9 cellular contexts compared by ENCODE assay signal in the genomic region with DNA sequence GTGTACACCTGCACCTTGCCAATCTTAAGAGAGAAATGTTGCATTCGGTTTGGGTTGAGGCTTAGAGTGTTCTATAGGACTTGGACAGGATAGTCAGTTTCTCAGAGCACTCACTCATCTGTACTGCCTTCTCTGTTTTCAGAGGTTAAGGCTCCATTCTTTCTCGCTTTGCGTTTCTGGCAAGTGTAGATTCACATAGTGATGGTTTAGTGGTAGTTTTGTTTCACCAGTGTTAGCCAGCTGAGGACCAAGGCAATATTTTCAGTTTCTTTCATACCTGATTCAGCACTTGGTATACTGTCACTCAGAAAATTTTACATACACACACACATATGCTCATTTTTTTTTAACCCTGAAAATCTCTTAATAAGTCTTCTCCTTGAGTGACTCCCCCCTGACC. TPM values are rescaled to one million over a fixed set of nuclear protein-coding genes. Genes with fewer than 3 reads are reported as not detected.
A peak's percentile ranks its signal among the peaks of the same experiment; 100 is the strongest.
DNase-seq lines count a peak whose midpoint lies in the region; ATAC-seq, FAIRE-seq and TF ChIP-seq lines count a peak whose summit lies in the region.
"Had no signal": no experiment of that assay in that cellular context is flagged by ENCODE, and none has a peak within 500 bp of the region (broad histone marks: within the 10 kb centered on the region; RNA-seq: fewer than 3 reads in every experiment).

No MANE protein-coding gene starts in this region.

- no peak for TF ChIP-seq POLR2A in heart left ventricle (IDR thresholded peaks at IDR 0.05)

- peak overlapping the region in 9 of 12 donors; percentile 72 to 100 (median 96) for H3K4me3 ChIP-seq in heart left ventricle
- peak overlapping the region; percentile 89 for H3K4me3 ChIP-seq in astrocyte (ENCODE audit: insufficient read depth, low read depth, low read length)
- peak overlapping the region; percentile 100 for H3K4me3 ChIP-seq in lower lobe of right lung
- peak overlapping the region; percentile 100 for H3K4me3 ChIP-seq in upper lobe of right lung

- H3K79me2 ChIP-seq in astrocyte (ENCODE audit: insufficient read depth, low read length), result peaks cover 40% of the 10 kb centered on the region

- H2AFZ ChIP-seq in astrocyte (ENCODE audit: low read depth, low read length), result no peak overlapping the region

- no peaks in the 10 kb centered on the region for H3K9me3 Mint-ChIP-seq in astrocyte (ENCODE audit: unreplicated experiment)

- H3K4me1 Mint-ChIP-seq in astrocyte (ENCODE audit: low read depth, unreplicated experiment), result peaks cover 8% of the 10 kb centered on the region

- FAIRE-seq in astrocyte (lab: Jason Lieb, UNC), result no peak

- peak overlapping the region; percentile 98 for H3K9ac ChIP-seq in astrocyte (ENCODE audit: low read length)

- no peaks in the 10 kb centered on the region for H3K9me3 ChIP-seq in heart left ventricle
- H3K9me3 ChIP-seq in astrocyte (ENCODE audit: insufficient read depth, low read depth, low read length), result no peaks in the 10 kb centered on the region
- H3K9me3 ChIP-seq in lower lobe of right lung, result no peaks in the 10 kb centered on the region
- H3K9me3 ChIP-seq in upper lobe of right lung, result no peaks in the 10 kb centered on the region

- H3K27me3 Mint-ChIP-seq in astrocyte (ENCODE audit: low read depth, unreplicated experiment), result no peaks in the 10 kb centered on the region

- peak overlapping the region; percentile 94 for H3K4me2 ChIP-seq in astrocyte (ENCODE audit: low read length)

- no peak for ATAC-seq in heart left ventricle
- no peak for ATAC-seq in Right ventricle myocardium superior (ENCODE audit: poor library complexity)
- no peak for ATAC-seq in lower lobe of right lung
- ATAC-seq in upper lobe of right lung, result no peak
- ATAC-seq in HG03378 (IDR thresholded peaks at IDR 0.05; ENCODE audit: unreplicated experiment), result no peak

- H3K27me3 ChIP-seq in heart left ventricle (no peaks in the 10 kb centered on the region), astrocyte (ENCODE audit: insufficient read depth, low read length) (no peaks in the 10 kb centered on the region), lower lobe of right lung (ENCODE audit: low read depth) (no peaks in the 10 kb centered on the region), upper lobe of right lung (no peaks in the 10 kb centered on the region)

- peaks cover 33% of the 10 kb centered on the region for H4K20me1 ChIP-seq in astrocyte (ENCODE audit: insufficient read depth, low read length)

- WGBS in heart left ventricle, 4 donors, result 56 to 70% (median 68%) methylated on average over 3 of the region's 3 CpGs

- TF ChIP-seq CTCF in heart left ventricle (IDR thresholded peaks at IDR 0.05) (no peak), astrocyte (IDR thresholded peaks at IDR 0.05; ENCODE audit: insufficient read depth, low read depth, low read length) (no peak), lower lobe of right lung (IDR thresholded peaks at IDR 0.05) (no peak), upper lobe of right lung (IDR thresholded peaks at IDR 0.05) (no peak)

- intact Hi-C loops in heart left ventricle (cut with DNase I) (loop anchor here in 7 of 10 donors (5.0 kb wide), 3 partner anchors 35 to 40 kb away; partner anchors contain the start of genes AP1G1 (in 3 of the 7) and ZNF821 (in 2 of the 7)), Right ventricle myocardium superior (cut with DNase I) (loop anchor here (5.0 kb wide), 1 partner anchor 35 kb away; the partner anchor contains the start of gene ZNF821), lower lobe of right lung (cut with DNase I) (no loop called here), upper lobe of right lung (cut with DNase I) (no loop called here)

- H3K36me3 ChIP-seq in heart left ventricle (peaks cover 0 to 45% (median 41%) of the 10 kb centered on the region in 9 donors), astrocyte (ENCODE audit: insufficient read depth, low read length) (peaks cover 16% of the 10 kb centered on the region), lower lobe of right lung (peaks cover 43% of the 10 kb centered on the region), upper lobe of right lung (peaks cover 41% of the 10 kb centered on the region)

- peak overlapping the region; percentile 94 for H3K4me3 Mint-ChIP-seq in astrocyte (ENCODE audit: unreplicated experiment)

- H3K36me3 Mint-ChIP-seq in astrocyte (ENCODE audit: low read depth, unreplicated experiment), result peaks cover 22% of the 10 kb centered on the region

- H3K4me1 ChIP-seq in heart left ventricle, result peaks cover 0 to 38% (median 17%) of the 10 kb centered on the region in 12 donors
- H3K4me1 ChIP-seq in astrocyte (ENCODE audit: insufficient read depth, low read length), result peaks cover 7% of the 10 kb centered on the region
- peaks cover 15% of the 10 kb centered on the region for H3K4me1 ChIP-seq in lower lobe of right lung
- peaks cover 10% of the 10 kb centered on the region for H3K4me1 ChIP-seq in upper lobe of right lung

- DNase-seq in heart left ventricle (no peak), Right ventricle myocardium superior (no peak), astrocyte (ENCODE audit: low read depth) (no peak), lower lobe of right lung (no peak), upper lobe of right lung (no peak), COLO829 (ENCODE audit: low spot score) (no peak), foreskin melanocyte (no peak)
- DNase-seq: NCI-H82 had no signal

- no peak overlapping the region for H3K27ac Mint-ChIP-seq in astrocyte (ENCODE audit: unreplicated experiment)

- H3K27ac ChIP-seq in heart left ventricle (no peak overlapping the region), astrocyte (ENCODE audit: low read depth, low read length) (no peak overlapping the region), lower lobe of right lung (no peak overlapping the region), upper lobe of right lung (peak overlapping the region; percentile 97)

RNA-seq across cellular contexts. Expression of gene ATXN1L, which starts 1.3 kb away (rescaled TPM):
- total RNA-seq in heart left ventricle, result 10 to 100 TPM; 14.3 to 24.2 (median 19.8) TPM
- 10 to 100 TPM in 1 of 2 donors, 1 to 10 TPM in 1; 6.9 to 16.5 TPM for polyA plus RNA-seq in heart left ventricle
- 13.4 TPM for total RNA-seq in Right ventricle myocardium superior
- total RNA-seq in astrocyte, result 31.9 and 32.7 TPM in 2 replicates
- total RNA-seq in lower lobe of right lung, result 29.7 TPM
- total RNA-seq in upper lobe of right lung, result 32.2 TPM

RNA-seq across cellular contexts. Expression of gene ZNF821, which starts 36.9 kb away (rescaled TPM):
- 1 to 10 TPM; 2.3 to 5.7 (median 3.9) TPM for total RNA-seq in heart left ventricle
- polyA plus RNA-seq in heart left ventricle, result 1 to 10 TPM; 2.3 to 3.9 TPM
- total RNA-seq in Right ventricle myocardium superior, result 1.7 TPM
- total RNA-seq in astrocyte, result 9.3 and 10.4 TPM in 2 replicates
- total RNA-seq in lower lobe of right lung, result 8.2 TPM
- 5.6 TPM for total RNA-seq in upper lobe of right lung

RNA-seq across cellular contexts. Expression of gene AP1G1, which starts 38.5 kb away (rescaled TPM):
- 10 to 100 TPM; 32.1 to 60.5 (median 37.1) TPM for total RNA-seq in heart left ventricle
- 10 to 100 TPM; 10.5 to 33.0 TPM for polyA plus RNA-seq in heart left ventricle
- total RNA-seq in Right ventricle myocardium superior, result 27.2 TPM
- 106 and 121 TPM in 2 replicates for total RNA-seq in astrocyte
- total RNA-seq in lower lobe of right lung, result 78.9 TPM
- total RNA-seq in upper lobe of right lung, result 90.0 TPM

RNA-seq across cellular contexts. Expression of gene IST1, which starts 48.2 kb away (rescaled TPM):
- total RNA-seq in heart left ventricle (100 to 1,000 TPM in 7 of 9 donors, 10 to 100 TPM in 2; 89.2 to 146 (median 109) TPM), Right ventricle myocardium superior (113 TPM), astrocyte (232 and 241 TPM in 2 replicates), lower lobe of right lung (200 TPM), upper lobe of right lung (184 TPM)
- polyA plus RNA-seq in heart left ventricle, result 100 to 1,000 TPM in 1 of 2 donors, 10 to 100 TPM in 1; 54.5 to 105 TPM

Comparison
In these comparisons a context has a peak if more than half of its experiments do, and no peak if none do; other contexts are left out.
1. intact Hi-C loops: an anchor here in heart left ventricle (5.0 kb wide) and Right ventricle myocardium superior (5.0 kb wide); none called in lower lobe of right lung and upper lobe of right lung.